13 cellular contexts compared by ENCODE assay signal in the genomic region with DNA sequence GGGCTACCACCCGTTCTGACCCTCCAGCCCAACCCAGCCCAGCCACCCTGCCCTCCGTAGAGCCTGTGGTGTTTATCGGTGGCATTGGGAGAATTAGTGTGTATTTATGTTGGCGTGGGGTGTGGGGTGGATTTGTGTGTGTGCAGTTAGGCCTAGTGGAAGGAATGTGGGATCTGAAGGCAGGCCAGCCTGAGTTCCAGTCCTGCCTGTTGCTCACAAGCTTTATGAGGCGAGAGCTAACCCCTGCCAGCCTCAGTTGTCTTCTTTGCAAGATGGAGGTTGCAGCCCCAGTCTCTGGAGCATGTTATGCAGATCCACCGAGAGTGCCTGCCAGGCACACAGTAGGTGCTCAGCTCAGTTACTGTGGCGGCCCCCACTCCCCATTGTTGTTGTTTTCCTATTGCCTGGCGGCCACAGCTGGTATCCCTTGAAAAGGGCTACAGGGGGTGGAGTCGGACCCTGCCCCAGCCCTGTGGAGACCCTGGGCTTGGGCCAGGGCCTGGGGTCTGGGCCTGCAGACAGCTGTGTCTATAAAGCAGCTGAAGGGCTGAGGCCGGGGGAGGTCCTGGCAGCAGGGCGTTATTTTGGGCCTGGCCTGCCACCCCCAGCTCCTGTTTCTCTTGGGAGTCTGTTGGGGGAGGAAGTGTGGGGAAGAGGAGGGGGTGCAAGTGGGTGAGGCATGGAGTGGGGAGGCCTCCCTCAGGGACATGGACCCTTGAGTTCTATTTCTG. TPM values are rescaled to one million over a fixed set of nuclear protein-coding genes. Genes with fewer than 3 reads are reported as not detected.
DNase-seq lines count a peak whose midpoint lies in the region; ATAC-seq, FAIRE-seq and TF ChIP-seq lines count a peak whose summit lies in the region.
"Had no signal": no experiment of that assay in that cellular context is flagged by ENCODE, and none has a peak within 500 bp of the region (broad histone marks: within the 10 kb centered on the region; RNA-seq: fewer than 3 reads in every experiment).

No MANE protein-coding gene starts in this region.

- peaks cover 16 to 62% of the 10 kb centered on the region in 2 donors for H3K4me1 ChIP-seq in thoracic aorta (ENCODE audit: control insufficient read depth in 1 of 2, low read depth in 2 of 2)

- peaks cover 33% of the 10 kb centered on the region for H3K4me1 Mint-ChIP-seq in HFFc6 (ENCODE audit: low read depth)
- peaks cover 9% of the 10 kb centered on the region for H3K4me1 Mint-ChIP-seq in CD4-positive, alpha-beta T cell (ENCODE audit: low read depth)
- H3K4me1 Mint-ChIP-seq in activated naive CD4-positive, alpha-beta T cell treated with anti-CD3 and anti-CD28 coated beads, Interleukin-2, amount 10 ng/mL, durations not matched to agents 7 days and 5 days, result peaks cover 37% of the 10 kb centered on the region

- POLR2A ChIA-PET in CD4-positive, alpha-beta T cell (lab: Charles Lee), result no interaction called here

- ATAC-seq in thoracic aorta (ENCODE audit: insufficient number of reproducible peaks, low FRiP score, low read depth) (peak; percentile 85), GM21825 (IDR thresholded peaks at IDR 0.05; ENCODE audit: unreplicated experiment) (no peak), GM18873 (IDR thresholded peaks at IDR 0.05; ENCODE audit: low FRiP score, unreplicated experiment) (no peak)
- no peak for ATAC-seq in CD4-positive, alpha-beta T cell (ENCODE audit: poor library complexity)

- no peaks in the 10 kb centered on the region for H3K9me3 Mint-ChIP-seq in HFFc6
- no peaks in the 10 kb centered on the region for H3K9me3 Mint-ChIP-seq in CD4-positive, alpha-beta T cell
- no peaks in the 10 kb centered on the region for H3K9me3 Mint-ChIP-seq in activated naive CD4-positive, alpha-beta T cell treated with anti-CD3 and anti-CD28 coated beads, Interleukin-2, amount 10 ng/mL, durations not matched to agents 7 days and 5 days

- FAIRE-seq in bronchial epithelial cell (lab: Jason Lieb, UNC), result no peak

- H3K36me3 ChIP-seq in bronchial epithelial cell (ENCODE audit: control insufficient read depth, insufficient read depth, low read length), result peaks cover 26% of the 10 kb centered on the region
- H3K36me3 ChIP-seq in thoracic aorta, result peaks cover 32% of the 10 kb centered on the region
- H3K36me3 ChIP-seq: HAP-1, neutrophil had no signal

- peak; percentile 6 for DNase-seq in HFFc6
- no peak for DNase-seq in bronchial epithelial cell (ENCODE audit: low read depth)
- peak; percentile 68 for DNase-seq in islet precursor cell
- peak; percentile 30 for DNase-seq in thoracic aorta (ENCODE audit: low spot score)
- no peak for DNase-seq in CD4-positive, alpha-beta T cell
- no peak for DNase-seq in activated naive CD4-positive, alpha-beta T cell treated with anti-CD3 and anti-CD28 coated beads, Interleukin-2, amount 10 ng/mL, durations not matched to agents 7 days and 5 days
- DNase-seq: Kasumi-1 had no signal

- intact Hi-C loops in CD4-positive, alpha-beta T cell (cut with DNase I, micrococcal nuclease), result no loop called here

- H3K4me3 ChIP-seq in bronchial epithelial cell (ENCODE audit: low read depth, low read length) (no peak overlapping the region), thoracic aorta (peak overlapping the region; percentile 8)
- H3K4me3 ChIP-seq: HAP-1 had no signal

- H3K9me3 ChIP-seq in thoracic aorta, result no peaks in the 10 kb centered on the region
- H3K9me3 ChIP-seq in CD4-positive, alpha-beta T cell (ENCODE audit: control insufficient read depth, low read length), result no peaks in the 10 kb centered on the region
- H3K9me3 ChIP-seq: HAP-1, neutrophil had no signal

- CTCF ChIA-PET in CD4-positive, alpha-beta T cell (lab: Charles Lee), result interaction anchor here (0.6 kb wide), 1 partner anchor 137 kb away, joined by 3 read pairs; no protein-coding TSS in a partner anchor
- CTCF ChIA-PET in activated naive CD4-positive, alpha-beta T cell treated with anti-CD3 and anti-CD28 coated beads, Interleukin-2, amount 10 ng/mL, durations not matched to agents 7 days and 5 days (lab: Charles Lee), result no interaction called here

- H3K36me3 Mint-ChIP-seq in HFFc6 (ENCODE audit: low read depth), result no peaks in the 10 kb centered on the region
- H3K36me3 Mint-ChIP-seq in CD4-positive, alpha-beta T cell (ENCODE audit: low read depth), result no peaks in the 10 kb centered on the region
- H3K36me3 Mint-ChIP-seq in activated naive CD4-positive, alpha-beta T cell treated with anti-CD3 and anti-CD28 coated beads, Interleukin-2, amount 10 ng/mL, durations not matched to agents 7 days and 5 days, result no peaks in the 10 kb centered on the region

- H3K27ac Mint-ChIP-seq in HFFc6, result no peak overlapping the region
- no peak overlapping the region for H3K27ac Mint-ChIP-seq in CD4-positive, alpha-beta T cell
- H3K27ac Mint-ChIP-seq in activated naive CD4-positive, alpha-beta T cell treated with anti-CD3 and anti-CD28 coated beads, Interleukin-2, amount 10 ng/mL, durations not matched to agents 7 days and 5 days, result no peak overlapping the region

- H3K27me3 ChIP-seq in bronchial epithelial cell (ENCODE audit: control insufficient read depth, insufficient read depth, low read length), result no peaks in the 10 kb centered on the region
- H3K27me3 ChIP-seq in thoracic aorta (replicated peaks; ENCODE audit: insufficient read depth), result no peaks in the 10 kb centered on the region
- H3K27me3 ChIP-seq in CD4-positive, alpha-beta T cell (ENCODE audit: control insufficient read depth, insufficient read depth, low read length), result peaks cover 20% of the 10 kb centered on the region

- peak overlapping the region; percentile 83 to 85 for H3K27ac ChIP-seq in thoracic aorta
- H3K27ac ChIP-seq in CD4-positive, alpha-beta T cell (ENCODE audit: low read depth, low read length), result no peak overlapping the region
- H3K27ac ChIP-seq: neutrophil had no signal

- H3K4me3 Mint-ChIP-seq in HFFc6, result no peak overlapping the region
- no peak overlapping the region for H3K4me3 Mint-ChIP-seq in CD4-positive, alpha-beta T cell
- H3K4me3 Mint-ChIP-seq in activated naive CD4-positive, alpha-beta T cell treated with anti-CD3 and anti-CD28 coated beads, Interleukin-2, amount 10 ng/mL, durations not matched to agents 7 days and 5 days, result no peak overlapping the region

- H3K27me3 Mint-ChIP-seq in HFFc6 (ENCODE audit: insufficient read depth), result peaks cover 2% of the 10 kb centered on the region
- H3K27me3 Mint-ChIP-seq in CD4-positive, alpha-beta T cell, result peaks cover 15% of the 10 kb centered on the region
- H3K27me3 Mint-ChIP-seq in activated naive CD4-positive, alpha-beta T cell treated with anti-CD3 and anti-CD28 coated beads, Interleukin-2, amount 10 ng/mL, durations not matched to agents 7 days and 5 days, result peaks cover 49% of the 10 kb centered on the region

- TF ChIP-seq CTCF in HFFc6 (IDR thresholded peaks at IDR 0.05) (peak; percentile 71), bronchial epithelial cell (IDR thresholded peaks at IDR 0.05; ENCODE audit: insufficient read depth, low read length, severe bottlenecking) (peak; percentile 71), thoracic aorta (IDR thresholded peaks at IDR 0.05) (peak; percentile 65)
- no peak for TF ChIP-seq CTCF in CD4-positive, alpha-beta T cell (IDR thresholded peaks at IDR 0.05)

RNA-seq across cellular contexts. Expression of a gene that starts 5.1 kb away (rescaled TPM):
- total RNA-seq in HFFc6 (2021; fragmentation: NEBNext Ultra II Directional; extraction: Animal tissue kit (Norgen Biotek cat#: 25700)), result 10 to 100 TPM; 51.9 to 67.2 (median 61.0) TPM
- 32.1 and 62.3 TPM in 2 replicates for total RNA-seq in bronchial epithelial cell
- 10 to 100 TPM; 88.1 to 94.7 TPM for total RNA-seq in thoracic aorta
- total RNA-seq in CD4-positive, alpha-beta T cell, result 1 to 10 TPM; 2.4 to 4.6 TPM

RNA-seq across cellular contexts. Expression of a gene that starts 17.1 kb away (rescaled TPM):
- total RNA-seq in HFFc6 (2021; fragmentation: NEBNext Ultra II Directional; extraction: Animal tissue kit (Norgen Biotek cat#: 25700)), result 10 to 100 TPM in 5 of 6 experiments, 1 to 10 TPM in 1; 9.9 to 15.5 (median 12.7) TPM
- total RNA-seq in bronchial epithelial cell (10.8 TPM in 2 replicates), thoracic aorta (10 to 100 TPM; 19.9 to 27.2 TPM)
- total RNA-seq in CD4-positive, alpha-beta T cell, result 10 to 100 TPM; 26.1 to 30.7 TPM

RNA-seq across cellular contexts. Expression of a gene that starts 25.3 kb away (rescaled TPM):
- 10 to 100 TPM; 56.9 to 70.3 (median 66.0) TPM for total RNA-seq in HFFc6 (2021; fragmentation: NEBNext Ultra II Directional; extraction: Animal tissue kit (Norgen Biotek cat#: 25700))
- total RNA-seq in bronchial epithelial cell (26.6 and 34.1 TPM in 2 replicates), thoracic aorta (10 to 100 TPM; 27.1 to 30.3 TPM)
- total RNA-seq in CD4-positive, alpha-beta T cell, result 10 to 100 TPM; 31.5 to 32.3 TPM

RNA-seq across cellular contexts. Expression of a gene that starts 32.8 kb away (rescaled TPM):
- not detected for total RNA-seq in HFFc6 (2021; fragmentation: NEBNext Ultra II Directional; extraction: Animal tissue kit (Norgen Biotek cat#: 25700))
- total RNA-seq in bronchial epithelial cell (9.0 and 14.0 TPM in 2 replicates), thoracic aorta (1 to 10 TPM in 1 of 2 donors, under 1 TPM in 1; 0.85 to 1.4 TPM)
- not detected for total RNA-seq in CD4-positive, alpha-beta T cell
- total RNA-seq: dermis microvascular lymphatic vessel endothelial cell, RPMI7951 had no signal

RNA-seq across cellular contexts. Expression of a gene that starts 36.7 kb away (rescaled TPM):
- total RNA-seq in HFFc6 (2021; fragmentation: NEBNext Ultra II Directional; extraction: Animal tissue kit (Norgen Biotek cat#: 25700)), result under 1 TPM in 1 of 6 experiments, not detected in 5; 0.26 TPM
- not detected in 2 replicates for total RNA-seq in bronchial epithelial cell
- total RNA-seq in thoracic aorta, result 10 to 100 TPM in 1 of 2 donors, 1 to 10 TPM in 1; 3.1 to 22.9 TPM
- total RNA-seq in CD4-positive, alpha-beta T cell, result under 1 TPM in 1 of 2 experiments, not detected in 1; 0.47 TPM
- total RNA-seq: RPMI7951 had no signal

Comparison
In these comparisons a context has a peak if more than half of its experiments do, and no peak if none do; other contexts are left out.
1. DNase-seq: peak in HFFc6 (single experiment), islet precursor cell (single experiment) and thoracic aorta (single experiment); none in bronchial epithelial cell (single experiment), CD4-positive, alpha-beta T cell (0 of 10) and activated naive CD4-positive, alpha-beta T cell treated with anti-CD3 and anti-CD28 coated beads, Interleukin-2, amount 10 ng/mL, durations not matched to agents 7 days and 5 days (single experiment).